ENCODE assay signal across 26 cellular contexts in genomic region chr18:40367576-40367975, GRCh38.
"Had no signal": no experiment of that assay in that cellular context is flagged by ENCODE, and none has a peak within 500 bp of the region (broad histone marks: within the 10 kb centered on the region; RNA-seq: fewer than 3 reads in every experiment).

No MANE protein-coding gene starts in this region.

- DNase-seq: colonic mucosa; effector memory CD8-positive, alpha-beta T cell; foreskin keratinocyte; glutamatergic neuron; heart right ventricle; hippocampal formation; left cardiac atrium; natural killer cell; pancreas; stimulated activated CD4-positive, alpha-beta T cell treated with anti-CD3 and anti-CD28 coated beads, Interleukin-12 subunit alpha, Interleukin-12 subunit beta, amount 100 ng/mL, for 4 hours; stimulated activated CD4-positive, alpha-beta T cell treated with anti-CD3 and anti-CD28 coated beads, Interleukin-1b, Interleukin-23, amount 100 ng/mL, for 48 hours; stimulated activated CD4-positive, alpha-beta T cell treated with anti-CD3 and anti-CD28 coated beads, Interleukin-4, amount 100 ng/mL, for 1 hour; stimulated activated CD8-positive, alpha-beta memory T cell treated with anti-CD3 and anti-CD28 coated beads, Interleukin-4, amount 100 ng/mL, for 48 hours; stimulated activated naive CD4-positive, alpha-beta T cell; stimulated activated naive CD8-positive, alpha-beta T cell treated with anti-CD3 and anti-CD28 coated beads, Interleukin-15, amount 100 ng/mL, for 72 hours; thyroid gland; trophoblast cell had no signal

- H3K27ac ChIP-seq: colonic mucosa, esophagus muscularis mucosa, foreskin keratinocyte, gastroesophageal sphincter, heart right ventricle, left lung, neutrophil, pancreas, right atrium auricular region, thyroid gland, vagina had no signal

- H3K4me1 Mint-ChIP-seq: natural killer cell; stimulated activated naive CD8-positive, alpha-beta T cell treated with anti-CD3 and anti-CD28 coated beads, Interleukin-15, amount 100 ng/mL, for 72 hours had no signal

- H3K27me3 ChIP-seq: colonic mucosa, esophagus muscularis mucosa, foreskin keratinocyte, gastroesophageal sphincter, heart right ventricle, left lung, neutrophil, pancreas, right atrium auricular region, thyroid gland, vagina had no signal

- H3K27ac Mint-ChIP-seq: dendritic cell treated with granulocyte-macrophage colony-stimulating factor and Interleukin-4, amounts not matched to agents 40 ng/mL and 50 ng/mL, for 4 days; effector memory CD8-positive, alpha-beta T cell; natural killer cell; stimulated activated naive CD8-positive, alpha-beta T cell treated with anti-CD3 and anti-CD28 coated beads, Interleukin-15, amount 100 ng/mL, for 72 hours had no signal

- H3K36me3 ChIP-seq: colonic mucosa, esophagus muscularis mucosa, gastroesophageal sphincter, heart right ventricle, left lung, neutrophil, pancreas, right atrium auricular region, thyroid gland, vagina had no signal

- H3K4me1 ChIP-seq: colonic mucosa, esophagus muscularis mucosa, gastroesophageal sphincter, heart right ventricle, left lung, pancreas, right atrium auricular region, vagina had no signal

- H3K4me3 Mint-ChIP-seq: dendritic cell treated with granulocyte-macrophage colony-stimulating factor and Interleukin-4, amounts not matched to agents 40 ng/mL and 50 ng/mL, for 4 days; effector memory CD8-positive, alpha-beta T cell; natural killer cell; stimulated activated naive CD8-positive, alpha-beta T cell treated with anti-CD3 and anti-CD28 coated beads, Interleukin-15, amount 100 ng/mL, for 72 hours had no signal

- H3K36me3 Mint-ChIP-seq: natural killer cell had no signal

- ATAC-seq: effector memory CD8-positive, alpha-beta T cell; foreskin keratinocyte; gastroesophageal sphincter; heart right ventricle; left cardiac atrium; left lung; natural killer cell; pancreas; sciatic nerve; stimulated activated naive CD8-positive, alpha-beta T cell treated with anti-CD3 and anti-CD28 coated beads, Interleukin-15, amount 100 ng/mL, for 72 hours had no signal

- H3K27me3 Mint-ChIP-seq: dendritic cell treated with granulocyte-macrophage colony-stimulating factor and Interleukin-4, amounts not matched to agents 40 ng/mL and 50 ng/mL, for 4 days; effector memory CD8-positive, alpha-beta T cell; stimulated activated naive CD8-positive, alpha-beta T cell treated with anti-CD3 and anti-CD28 coated beads, Interleukin-15, amount 100 ng/mL, for 72 hours had no signal

- H3K4me3 ChIP-seq: colonic mucosa, esophagus muscularis mucosa, gastroesophageal sphincter, heart right ventricle, left lung, pancreas, right atrium auricular region, smooth muscle cell, thyroid gland, vagina had no signal

- H3K9me3 ChIP-seq: colonic mucosa, esophagus muscularis mucosa, gastroesophageal sphincter, left lung, neutrophil, pancreas, right atrium auricular region, thyroid gland, vagina had no signal

- H3K4me2 ChIP-seq: smooth muscle cell had no signal
